ENCODE assay signal across 8 cellular contexts in the genomic region with DNA sequence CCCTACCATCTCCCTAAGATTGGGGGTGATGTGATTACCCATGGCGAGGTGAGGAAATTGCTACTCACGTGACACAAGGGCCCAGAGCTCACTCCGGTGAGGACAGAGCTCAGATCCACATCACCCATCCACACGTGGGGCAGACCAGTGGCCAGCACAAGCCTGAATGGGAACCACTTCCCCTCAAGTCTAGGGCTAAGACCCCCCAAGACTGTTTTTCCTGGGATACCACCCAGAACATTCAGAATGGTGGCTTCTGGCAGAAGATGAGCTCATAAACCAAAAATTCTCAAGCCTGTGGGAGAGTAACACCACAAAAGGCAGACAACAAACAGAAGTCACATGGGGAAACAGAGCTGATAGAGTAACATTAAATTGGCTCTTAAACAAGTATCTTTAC.
"Had no signal": no experiment of that assay in that cellular context is flagged by ENCODE, and none has a peak within 500 bp of the region (broad histone marks: within the 10 kb centered on the region; RNA-seq: fewer than 3 reads in every experiment).

No MANE protein-coding gene starts in this region.

- H3K36me3 ChIP-seq: HAP-1 had no signal

- H2AFZ ChIP-seq: GM23248 had no signal

- ATAC-seq: HCT116, HepG2 had no signal

- H3K4me1 ChIP-seq: HAP-1 had no signal

- FAIRE-seq: HepG2 had no signal

- H3K4me3 ChIP-seq: GM23248, HAP-1 had no signal

- DNase-seq: GM23248, GOT3, H7, HFFc6 had no signal

- H3K9ac ChIP-seq: GM23248 had no signal

- H3K9me3 ChIP-seq: HAP-1 had no signal

- H3K27ac ChIP-seq: GM23248, HL-60 had no signal
